ENCODE assay signal across 13 cellular contexts in the genomic region with DNA sequence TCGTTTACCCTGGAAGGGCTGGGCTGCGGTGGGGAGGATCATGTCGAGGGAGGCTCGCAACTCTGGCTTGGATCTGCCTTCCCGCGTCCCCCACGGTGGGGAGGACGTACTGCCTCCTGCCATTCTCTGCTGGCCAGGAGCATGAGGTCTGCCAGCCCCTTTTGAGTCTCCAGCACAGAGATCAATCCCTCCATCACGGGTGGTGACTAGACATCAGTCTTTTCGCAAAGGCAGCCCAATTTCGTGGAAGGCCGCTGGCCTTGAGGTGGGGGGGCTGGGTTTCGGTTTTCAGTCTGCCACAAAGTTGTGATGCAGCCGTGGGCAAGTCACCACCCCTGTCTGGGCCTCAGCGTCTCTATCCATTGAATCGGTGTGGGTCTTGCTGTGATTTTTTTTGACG.
DNase-seq lines count a peak whose midpoint lies in the region; TF ChIP-seq lines count a peak whose summit lies in the region.
"Had no signal": no experiment of that assay in that cellular context is flagged by ENCODE, and none has a peak within 500 bp of the region (broad histone marks: within the 10 kb centered on the region; RNA-seq: fewer than 3 reads in every experiment).

No MANE protein-coding gene starts in this region.

- no peak overlapping the region for H3K56ac ChIP-seq in H9 (ENCODE audit: insufficient read length, low read depth, low read length)

- no peak overlapping the region for H3K27ac Mint-ChIP-seq in H9
- H3K27ac Mint-ChIP-seq in endodermal cell: no peak overlapping the region
- no peak overlapping the region for H3K27ac Mint-ChIP-seq in osteocyte (ENCODE audit: unreplicated experiment)
- H3K27ac Mint-ChIP-seq: B cell; CD8-positive, alpha-beta T cell had no signal

- no peak overlapping the region for H3K4ac ChIP-seq in H9 (ENCODE audit: low read depth, low read length)

- H3K4me1 ChIP-seq in H9 (ENCODE audit: insufficient read depth, low read length) (no peaks in the 10 kb centered on the region; the same call in 1 of the 2 replicates), endodermal cell (ENCODE audit: control insufficient read depth, insufficient read depth, low read length) (peaks cover 8% of the 10 kb centered on the region), vagina (no peaks in the 10 kb centered on the region)
- H3K4me1 ChIP-seq: HAP-1 had no signal

- DNase-seq in H9 (peak; percentile 24), endodermal cell (peak; percentile 31), osteocyte (ENCODE audit: extremely low spot score, unreplicated experiment) (peak; percentile 83), vagina (ENCODE audit: extremely low spot score in 2 of 2) (peak; percentile 64 to 91), MG63 (no peak), HCEC 1CT (no peak)
- DNase-seq: Calu3; CD8-positive, alpha-beta T cell; DMS79 treated with DMSO at 0.1 percent for 48 hours; GF-D8 had no signal

- intact Hi-C loops in vagina (cut with DNase I): no loop called here

- H3K4me3 ChIP-seq in endodermal cell (ENCODE audit: low read length): no peak overlapping the region
- H3K4me3 ChIP-seq in vagina: no peak overlapping the region
- H3K4me3 ChIP-seq in MG63: no peak overlapping the region
- H3K4me3 ChIP-seq: BLaER1 treated with 17β-estradiol and CSF1 and Interleukin-3, amounts not matched to agents 10 nM and 100 nM; HAP-1 had no signal

- H4K8ac ChIP-seq in H9 (replicated peaks; ENCODE audit: insufficient read length, low read depth, low read length): no peak overlapping the region

- H4K20me1 ChIP-seq in H9 (ENCODE audit: control insufficient read depth, insufficient read depth, insufficient read length): no peaks in the 10 kb centered on the region

- H3K27me3 Mint-ChIP-seq in H9 (ENCODE audit: low read depth) (peaks cover 18% of the 10 kb centered on the region), endodermal cell (ENCODE audit: insufficient read depth) (peaks cover 7% of the 10 kb centered on the region), osteocyte (ENCODE audit: unreplicated experiment) (peaks cover 2% of the 10 kb centered on the region)

- no peak overlapping the region for H3K9ac ChIP-seq in H9 (ENCODE audit: extremely low read depth, insufficient read length, low read length)
- H3K9ac ChIP-seq in endodermal cell (ENCODE audit: extremely low read depth, low read length, poor library complexity, severe bottlenecking): no peak overlapping the region
- H3K9ac ChIP-seq: BLaER1 treated with 17β-estradiol and CSF1 and Interleukin-3, amounts not matched to agents 10 nM and 100 nM had no signal

- H3K4me3 Mint-ChIP-seq in H9 (no peak overlapping the region), endodermal cell (no peak overlapping the region), osteocyte (ENCODE audit: unreplicated experiment) (no peak overlapping the region)
- H3K4me3 Mint-ChIP-seq: B cell; CD8-positive, alpha-beta T cell had no signal

- H3K4me1 Mint-ChIP-seq in H9 (peaks cover 20 to 28% of the 10 kb centered on the region in 2 experiments), endodermal cell (peaks cover 15% of the 10 kb centered on the region), osteocyte (ENCODE audit: unreplicated experiment) (no peaks in the 10 kb centered on the region)
- H3K4me1 Mint-ChIP-seq: B cell had no signal

- H3K23me2 ChIP-seq in H9 (ENCODE audit: insufficient read length, low read depth, low read length, poor library complexity, severe bottlenecking): no peaks in the 10 kb centered on the region

- no peak overlapping the region for H4K91ac ChIP-seq in H9 (ENCODE audit: insufficient read length, low read depth, low read length)

- 0 out of 7 replicates have a peak, but pooled peaks cover 0 to 6% (median 0%) of the 10 kb centered on the region in 3 experiments for H3K36me3 Mint-ChIP-seq in H9 (ENCODE audit: insufficient read depth in 1 of 3, low read depth in 3 of 3)
- H3K36me3 Mint-ChIP-seq in endodermal cell (ENCODE audit: low read depth): no peaks in the 10 kb centered on the region
- no peaks in the 10 kb centered on the region for H3K36me3 Mint-ChIP-seq in osteocyte (ENCODE audit: unreplicated experiment)
- H3K36me3 Mint-ChIP-seq: CD8-positive, alpha-beta T cell had no signal

- H3K79me1 ChIP-seq in H9 (ENCODE audit: insufficient read depth, low read depth, low read length, poor library complexity, severe bottlenecking): no peaks in the 10 kb centered on the region

- H3K9me3 Mint-ChIP-seq in H9: peaks cover 0 to 2% of the 10 kb centered on the region in 2 experiments; a peak in 1 of 5 replicates
- no peaks in the 10 kb centered on the region for H3K9me3 Mint-ChIP-seq in endodermal cell
- H3K9me3 Mint-ChIP-seq in osteocyte (ENCODE audit: unreplicated experiment): no peaks in the 10 kb centered on the region
- H3K9me3 Mint-ChIP-seq: CD8-positive, alpha-beta T cell had no signal

- H3K27me3 ChIP-seq in H9 (ENCODE audit: insufficient read depth, low read length) (no peaks in the 10 kb centered on the region), endodermal cell (ENCODE audit: control insufficient read depth, insufficient read depth, low read length, poor library complexity, severe bottlenecking) (no peaks in the 10 kb centered on the region), vagina (no peaks in the 10 kb centered on the region), MG63 (no peaks in the 10 kb centered on the region)

- no peak overlapping the region for H2AFZ ChIP-seq in H9 (ENCODE audit: low read length)

- no peak overlapping the region for H2BK20ac ChIP-seq in H9 (ENCODE audit: low read depth, low read length, poor library complexity, severe bottlenecking)

- H3K4me2 ChIP-seq in H9 (ENCODE audit: insufficient read depth, insufficient read length, low read length): no peak overlapping the region
- H3K4me2 ChIP-seq: BLaER1 treated with 17β-estradiol and CSF1 and Interleukin-3, amounts not matched to agents 10 nM and 100 nM had no signal

- no peak for TF ChIP-seq POLR2A in vagina (IDR thresholded peaks at IDR 0.05)

- H2AK5ac ChIP-seq in H9 (ENCODE audit: insufficient read length, low read length): no peak overlapping the region

- no peak overlapping the region for H2BK5ac ChIP-seq in H9 (ENCODE audit: insufficient read length, low read length)

- no peak overlapping the region for H2BK12ac ChIP-seq in H9 (ENCODE audit: insufficient read length, low read depth, low read length)

- H3K23ac ChIP-seq in H9 (ENCODE audit: insufficient read length, low read depth, low read length): no peak overlapping the region

- H3K27ac ChIP-seq in H9 (ENCODE audit: insufficient read length, low read depth, low read length) (no peak overlapping the region), endodermal cell (ENCODE audit: low read depth, low read length) (no peak overlapping the region), vagina (no peak overlapping the region)
- H3K27ac ChIP-seq: BLaER1 treated with 17β-estradiol and CSF1 and Interleukin-3, amounts not matched to agents 10 nM and 100 nM had no signal

- H3K9me3 ChIP-seq in H9 (ENCODE audit: control insufficient read depth, low read depth, low read length): no peaks in the 10 kb centered on the region
- no peaks in the 10 kb centered on the region for H3K9me3 ChIP-seq in endodermal cell (ENCODE audit: control insufficient read depth, low read length)
- H3K9me3 ChIP-seq in vagina: no peaks in the 10 kb centered on the region
- no peaks in the 10 kb centered on the region for H3K9me3 ChIP-seq in MG63
- H3K9me3 ChIP-seq: BLaER1 treated with 17β-estradiol and CSF1 and Interleukin-3, amounts not matched to agents 10 nM and 100 nM; HAP-1 had no signal

- TF ChIP-seq CTCF in H9 (conservative IDR thresholded peaks at IDR 0.05) (no peak), endodermal cell (conservative IDR thresholded peaks at IDR 0.05) (no peak), osteocyte (IDR thresholded peaks at IDR 0.05) (no peak), vagina (IDR thresholded peaks at IDR 0.05) (no peak)

- H4K5ac ChIP-seq in H9 (ENCODE audit: insufficient read length, low read depth, low read length): no peak overlapping the region

- H3T11ph ChIP-seq in H9 (ENCODE audit: low read length): no peak overlapping the region

- H3K14ac ChIP-seq in H9 (ENCODE audit: insufficient read depth, low read length): no peak overlapping the region

- H3K79me2 ChIP-seq in H9 (ENCODE audit: insufficient read depth, low read length): no peaks in the 10 kb centered on the region

- no peak overlapping the region for H3K18ac ChIP-seq in H9 (ENCODE audit: insufficient read length, low read depth, low read length)

- WGBS in H9 (ENCODE audit: extremely low coverage, insufficient read length, low lambda C conversion rate): no CpG with 5 or more reads among the region's 17 CpGs
- WGBS in endodermal cell (ENCODE audit: insufficient coverage in 1 of 2, insufficient read length in 1 of 2), 2 experiments: 88 to 95% methylated on average over 8 to 17 of the region's 17 CpGs

- no peak overlapping the region for H2BK120ac ChIP-seq in H9 (ENCODE audit: low read depth, low read length, poor library complexity, severe bottlenecking)

- no peaks in the 10 kb centered on the region for H3K36me3 ChIP-seq in endodermal cell (ENCODE audit: control insufficient read depth, insufficient read depth, low read length)
- H3K36me3 ChIP-seq in vagina: no peaks in the 10 kb centered on the region
- H3K36me3 ChIP-seq in MG63: no peaks in the 10 kb centered on the region
- H3K36me3 ChIP-seq: BLaER1 treated with 17β-estradiol and CSF1 and Interleukin-3, amounts not matched to agents 10 nM and 100 nM; HAP-1 had no signal

- H2BK15ac ChIP-seq in H9 (ENCODE audit: low read depth, low read length): no peak overlapping the region

Comparison
In these comparisons a context has a peak if more than half of its experiments do, and no peak if none do; other contexts are left out.
1. DNase-seq: peak in H9 (single experiment), endodermal cell (single experiment), osteocyte (single experiment) and vagina (2 of 2); none in MG63 (single experiment) and HCEC 1CT (single experiment).